8 cellular contexts compared by ENCODE assay signal in the genomic region with DNA sequence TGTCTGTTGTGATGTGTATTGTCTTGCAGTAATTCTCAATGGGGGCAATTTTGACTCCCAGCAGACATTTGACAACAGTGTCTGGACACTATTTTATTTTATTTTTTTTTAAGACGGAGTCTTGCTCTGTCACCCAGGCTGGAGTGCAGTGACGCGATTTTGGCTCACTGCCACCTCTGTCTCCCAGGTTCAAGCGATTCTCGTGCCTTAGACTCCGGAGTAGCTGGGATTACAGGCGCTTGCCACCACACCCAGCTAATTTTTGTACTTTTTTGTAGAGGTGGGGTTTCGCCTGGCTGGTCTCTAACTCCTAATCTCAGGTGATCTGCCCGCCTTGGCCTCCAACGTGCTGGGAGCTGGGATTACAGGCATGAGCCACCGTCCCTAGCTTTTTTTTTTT. TPM values are rescaled to one million over a fixed set of nuclear protein-coding genes. Genes with fewer than 3 reads are reported as not detected.
A peak's percentile ranks its signal among the peaks of the same experiment; 100 is the strongest.
DNase-seq lines count a peak whose midpoint lies in the region; ATAC-seq and TF ChIP-seq lines count a peak whose summit lies in the region.
"Had no signal": no experiment of that assay in that cellular context is flagged by ENCODE, and none has a peak within 500 bp of the region (broad histone marks: within the 10 kb centered on the region; RNA-seq: fewer than 3 reads in every experiment).

No MANE protein-coding gene starts in this region.

- TF ChIP-seq CTCF in left ventricle myocardium inferior (IDR thresholded peaks at IDR 0.05; ENCODE audit: borderline replicate concordance) = no peak
- no peak for TF ChIP-seq CTCF in epithelial cell of esophagus (IDR thresholded peaks at IDR 0.05; ENCODE audit: insufficient read depth, low read depth, low read length, missing control alignments)
- TF ChIP-seq CTCF in type B pancreatic cell (conservative IDR thresholded peaks at IDR 0.05) = no peak

- no peak for ATAC-seq in left cardiac atrium

- peaks cover 8% of the 10 kb centered on the region for H3K4me1 Mint-ChIP-seq in type B pancreatic cell (ENCODE audit: unreplicated experiment)

- no peaks in the 10 kb centered on the region for H3K36me3 Mint-ChIP-seq in type B pancreatic cell

- H3K4me3 ChIP-seq in left ventricle myocardium inferior (peak overlapping the region; percentile 81), epithelial cell of esophagus (ENCODE audit: low read length) (peak overlapping the region; percentile 99)

- H3K36me3 ChIP-seq in left ventricle myocardium inferior = peaks cover 49% of the 10 kb centered on the region

- no peaks in the 10 kb centered on the region for H3K27me3 ChIP-seq in left ventricle myocardium inferior (ENCODE audit: low read depth)

- H3K27me3 Mint-ChIP-seq in type B pancreatic cell = no peaks in the 10 kb centered on the region

- H3K4me1 ChIP-seq in left ventricle myocardium inferior = peaks cover 31% of the 10 kb centered on the region

- intact Hi-C loops in left ventricle myocardium inferior (cut with micrococcal nuclease) = no loop called here
- intact Hi-C loops in left cardiac atrium (cut with DNase I) = loop anchor here in 1 of 2 donors (5.0 kb wide), 1 partner anchor 33 kb away; no protein-coding TSS in a partner anchor

- H3K27ac ChIP-seq in left ventricle myocardium inferior (replicated peaks) = no peak overlapping the region

- H3K27ac Mint-ChIP-seq in type B pancreatic cell = no peak overlapping the region

- H3K9me3 ChIP-seq in left ventricle myocardium inferior (replicated peaks) = no peaks in the 10 kb centered on the region

- H3K9me3 Mint-ChIP-seq in type B pancreatic cell = no peaks in the 10 kb centered on the region

- DNase-seq in left ventricle myocardium inferior (no peak), left cardiac atrium (no peak), epithelial cell of esophagus (ENCODE audit: low read depth) (no peak), type B pancreatic cell (ENCODE audit: extremely low spot score, unreplicated experiment) (no peak), cortex of kidney (lab: John Stamatoyannopoulos, UW) (no peak)
- DNase-seq in stimulated activated CD4-positive, alpha-beta T cell treated with anti-CD3 and anti-CD28 coated beads, Interleukin-2, amount 100 ng/mL, for 24 hours = no peak
- DNase-seq: NCI-H187 had no signal

- H3K4me3 Mint-ChIP-seq in type B pancreatic cell = peak overlapping the region; percentile 93

RNA-seq across cellular contexts. Expression of a gene that starts 1.4 kb away (rescaled TPM):
- total RNA-seq in left ventricle myocardium inferior (21.3 TPM), left cardiac atrium (10 to 100 TPM; 25.5 to 31.0 TPM), type B pancreatic cell (ENCODE audit: low replicate concordance) (55.5 and 57.0 TPM in 2 replicates)

RNA-seq across cellular contexts. Expression of a gene that starts 7.8 kb away (rescaled TPM):
- total RNA-seq in left ventricle myocardium inferior = 0.60 TPM
- total RNA-seq in left cardiac atrium = 1 to 10 TPM; 1.8 to 4.7 TPM
- 1.1 and 2.0 TPM in 2 replicates for total RNA-seq in type B pancreatic cell (ENCODE audit: low replicate concordance)

RNA-seq across cellular contexts. Expression of a gene that starts 13.6 kb away (rescaled TPM):
- total RNA-seq in left ventricle myocardium inferior (25.5 TPM), left cardiac atrium (10 to 100 TPM; 35.4 to 40.7 TPM), type B pancreatic cell (ENCODE audit: low replicate concordance) (77.4 and 90.2 TPM in 2 replicates)

RNA-seq across cellular contexts. Expression of a gene that starts 14.2 kb away (rescaled TPM):
- total RNA-seq in left ventricle myocardium inferior = 14.5 TPM
- 10 to 100 TPM in 1 of 2 donors, 1 to 10 TPM in 1; 6.6 to 11.9 TPM for total RNA-seq in left cardiac atrium
- 0.31 and 1.5 TPM in 2 replicates for total RNA-seq in type B pancreatic cell (ENCODE audit: low replicate concordance)

RNA-seq across cellular contexts. Expression of a gene that starts 22.8 kb away (rescaled TPM):
- total RNA-seq in left ventricle myocardium inferior (not detected), left cardiac atrium (not detected), type B pancreatic cell (ENCODE audit: low replicate concordance) (not detected in 2 replicates)
- total RNA-seq: liver had no signal
